ENCODE assay signal across 24 cellular contexts in the genomic region with DNA sequence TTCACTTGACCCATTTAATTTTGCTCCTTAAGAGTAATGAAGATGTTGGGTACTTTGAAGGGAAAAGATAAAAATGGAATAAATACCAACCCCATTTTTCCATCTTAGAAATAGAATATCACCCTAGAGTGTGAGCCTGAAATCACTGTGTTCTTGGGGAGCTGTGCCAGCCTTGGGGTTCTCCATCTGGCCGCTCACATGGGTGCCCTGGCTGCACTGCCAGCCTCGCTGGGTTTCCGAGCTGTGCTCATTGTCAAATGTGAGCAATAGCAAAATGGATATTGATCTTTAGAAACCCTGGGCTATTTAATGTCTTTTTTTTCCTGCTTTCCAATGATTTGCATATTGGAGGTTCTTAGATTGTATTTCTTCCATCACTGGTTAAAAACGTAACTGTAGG. TPM values are rescaled to one million over a fixed set of nuclear protein-coding genes. Genes with fewer than 3 reads are reported as not detected.
DNase-seq lines count a peak whose midpoint lies in the region; ATAC-seq, FAIRE-seq and TF ChIP-seq lines count a peak whose summit lies in the region.
"Had no signal": no experiment of that assay in that cellular context is flagged by ENCODE, and none has a peak within 500 bp of the region (broad histone marks: within the 10 kb centered on the region; RNA-seq: fewer than 3 reads in every experiment).

No MANE protein-coding gene starts in this region.

- H3F3A ChIP-seq in neural progenitor cell (ENCODE audit: low read depth): no peaks in the 10 kb centered on the region

- H3K9me3 Mint-ChIP-seq in neural crest cell (no peaks in the 10 kb centered on the region), type B pancreatic cell (peaks cover 11% of the 10 kb centered on the region), neural progenitor cell (peaks cover 41% of the 10 kb centered on the region)
- H3K9me3 Mint-ChIP-seq: CD4-positive, alpha-beta T cell; GM23338; HFFc6 had no signal

- H3K4me2 ChIP-seq in HepG2 (ENCODE audit: low read depth, low read length): peak overlapping the region; percentile 45
- no peak overlapping the region for H3K4me2 ChIP-seq in neural progenitor cell
- H3K4me2 ChIP-seq: A549, GM23338 had no signal

- peaks cover 14% of the 10 kb centered on the region for H3K36me3 Mint-ChIP-seq in neural crest cell (ENCODE audit: low read depth)
- peaks cover 46% of the 10 kb centered on the region for H3K36me3 Mint-ChIP-seq in type B pancreatic cell
- peaks cover 75% of the 10 kb centered on the region for H3K36me3 Mint-ChIP-seq in neural progenitor cell
- H3K36me3 Mint-ChIP-seq: IgD-negative memory B cell had no signal

- POLR2A ChIA-PET in HepG2 (lab: Yijun Ruan, JAX): no interaction called here

- no peak overlapping the region for H2AFZ ChIP-seq in HepG2 (ENCODE audit: low read length)
- H2AFZ ChIP-seq in neural progenitor cell (replicated peaks): no peak overlapping the region
- H2AFZ ChIP-seq: GM23338 had no signal

- H3K27me3 ChIP-seq in HepG2 (ENCODE audit: control insufficient read depth in 1 of 2, insufficient read depth in 2 of 2, low read length in 2 of 2) (no peaks in the 10 kb centered on the region), right lobe of liver (no peaks in the 10 kb centered on the region), neural progenitor cell (peaks cover 3% of the 10 kb centered on the region)

- H3K79me2 ChIP-seq in HepG2 (ENCODE audit: insufficient read depth, low read length): no peaks in the 10 kb centered on the region
- H3K79me2 ChIP-seq in neural progenitor cell (ENCODE audit: low read depth): no peaks in the 10 kb centered on the region

- no peak for TF ChIP-seq EP300 in HepG2 (IDR thresholded peaks at IDR 0.05; ENCODE audit: low read depth in 2 of 2, low read length in 2 of 2)
- TF ChIP-seq EP300 in HepG2 (CRISPR knock-in tag; IDR thresholded peaks at IDR 0.05; ENCODE audit: borderline replicate concordance): no peak

- H3K27ac Mint-ChIP-seq in neural crest cell (ENCODE audit: unreplicated experiment): no peak overlapping the region
- H3K27ac Mint-ChIP-seq in type B pancreatic cell: no peak overlapping the region
- H3K27ac Mint-ChIP-seq in neural progenitor cell: no peak overlapping the region
- H3K27ac Mint-ChIP-seq: B cell; CD4-positive, alpha-beta T cell; GM23338; HFFc6; IgD-negative memory B cell had no signal

- peaks cover 52% of the 10 kb centered on the region for H3K4me1 ChIP-seq in HepG2 (ENCODE audit: insufficient read depth, low read length)
- H3K4me1 ChIP-seq in right lobe of liver: no peaks in the 10 kb centered on the region
- H3K4me1 ChIP-seq in neural progenitor cell: no peaks in the 10 kb centered on the region
- H3K4me1 ChIP-seq: A549 had no signal

- TF ChIP-seq CTCF in HepG2 (CRISPR knock-in tag; IDR thresholded peaks at IDR 0.05): no peak
- no peak for TF ChIP-seq CTCF in right lobe of liver (IDR thresholded peaks at IDR 0.05)
- no peak for TF ChIP-seq CTCF in neural crest cell (conservative IDR thresholded peaks at IDR 0.05)
- TF ChIP-seq CTCF in type B pancreatic cell (conservative IDR thresholded peaks at IDR 0.05): no peak
- no peak for TF ChIP-seq CTCF in neural progenitor cell (IDR thresholded peaks at IDR 0.05)

- H4K20me1 ChIP-seq in HepG2 (ENCODE audit: insufficient read depth, low read length) (no peaks in the 10 kb centered on the region), neural progenitor cell (ENCODE audit: low read depth) (no peaks in the 10 kb centered on the region)

- peak overlapping the region; percentile 56 for H3K27ac ChIP-seq in HepG2 (ENCODE audit: extremely low read length, insufficient read depth, low read length)
- H3K27ac ChIP-seq in right lobe of liver: no peak overlapping the region
- H3K27ac ChIP-seq in neural progenitor cell: no peak overlapping the region
- H3K27ac ChIP-seq: 22Rv1, A549, C4-2B had no signal

- CTCF ChIA-PET in HepG2 (lab: Yijun Ruan, JAX; ENCODE audit: low intra/inter-chr PET ratio, low total read pairs): no interaction called here

- H3K9me3 ChIP-seq in HepG2 (ENCODE audit: low read length) (no peaks in the 10 kb centered on the region), right lobe of liver (no peaks in the 10 kb centered on the region), neural progenitor cell (ENCODE audit: low read depth) (no peaks in the 10 kb centered on the region)
- H3K9me3 ChIP-seq: A549 had no signal

- FAIRE-seq in HepG2 (lab: Jason Lieb, UNC): no peak
- FAIRE-seq: A549, GM12878, GM19239, HTR-8/SVneo had no signal

- H3K27me3 Mint-ChIP-seq in neural crest cell (ENCODE audit: low read depth) (no peaks in the 10 kb centered on the region), type B pancreatic cell (no peaks in the 10 kb centered on the region), neural progenitor cell (ENCODE audit: insufficient read depth, low read depth) (peaks cover 5% of the 10 kb centered on the region)

- H3K4me3 Mint-ChIP-seq in neural crest cell (peak overlapping the region; percentile 35), type B pancreatic cell (peak overlapping the region; percentile 29), neural progenitor cell (no peak overlapping the region)
- H3K4me3 Mint-ChIP-seq: B cell; CD4-positive, alpha-beta T cell; GM23338; HFFc6 had no signal

- TF ChIP-seq RAD21 in HepG2 (CRISPR knock-in tag; IDR thresholded peaks at IDR 0.05): no peak

- WGBS in HepG2 (ENCODE audit: low lambda C conversion rate): 52% methylated on average over 4 of the region's 4 CpGs
- WGBS in right lobe of liver (ENCODE audit: insufficient coverage, low coverage, low lambda C conversion rate, missing lambda C conversion rate): 62% methylated on average over 4 of the region's 4 CpGs

- DNase-seq in HepG2 (ENCODE audit: low spot score) (no peak), right lobe of liver (no peak), cerebellum (ENCODE audit: low spot score) (peak; percentile 57), neural crest cell (ENCODE audit: low read depth, low spot score) (no peak), type B pancreatic cell (ENCODE audit: extremely low spot score, unreplicated experiment) (no peak), neural progenitor cell (ENCODE audit: low spot score) (no peak), cardiac septum (ENCODE audit: low spot score) (no peak), ACHN (no peak)
- DNase-seq: CD4-positive, alpha-beta T cell; DMS153; DMS79; H7; HFFc6; KBM-7 had no signal

- intact Hi-C loops in HepG2 (cut with micrococcal nuclease; ENCODE audit: unreplicated experiment): no loop called here
- intact Hi-C loops in right lobe of liver (cut with DNase I): loop anchor here in 1 of 2 donors (10.0 kb wide), 1 partner anchor 51 kb away; no protein-coding TSS in a partner anchor
- intact Hi-C loops in cardiac septum (cut with DNase I): no loop called here

- no peak overlapping the region for H3K4me3 ChIP-seq in HepG2 (replicated peaks in 1 of 3; ENCODE audit: insufficient read depth in 1 of 3, low read depth in 2 of 3, low read length in 3 of 3)
- no peak overlapping the region for H3K4me3 ChIP-seq in right lobe of liver
- H3K4me3 ChIP-seq in neural progenitor cell: no peak overlapping the region
- H3K4me3 ChIP-seq: A549, GM12878, GM23338 had no signal

- H3K4me1 Mint-ChIP-seq in neural crest cell: peaks cover 64% of the 10 kb centered on the region
- H3K4me1 Mint-ChIP-seq in type B pancreatic cell (ENCODE audit: unreplicated experiment): peaks cover 29% of the 10 kb centered on the region
- peaks cover 49% of the 10 kb centered on the region for H3K4me1 Mint-ChIP-seq in neural progenitor cell
- H3K4me1 Mint-ChIP-seq: IgD-negative memory B cell had no signal

- no TSS peak for BruUV-seq in HepG2 (replicated peaks; lab: Mats Ljungman, UMichigan)

- in situ Hi-C loops in HepG2 (cut with HindIII; ENCODE audit: extremely low pct_ligation_motif_present, low pct_unique_long_range_greater_than_20kb) (no loop called here), ACHN (cut with HindIII; ENCODE audit: low pct_ligation_motif_present, low pct_unique_long_range_greater_than_20kb, low sequenced_read_pairs) (no loop called here)

- TF ChIP-seq POLR2A in HepG2 (IDR thresholded peaks at IDR 0.05; ENCODE audit: insufficient read depth in 1 of 2, low read depth in 2 of 2, low read length in 2 of 2) (no peak), right lobe of liver (IDR thresholded peaks at IDR 0.05) (no peak)

- H3K36me3 ChIP-seq in HepG2 (replicated peaks in 1 of 2; ENCODE audit: control insufficient read depth in 1 of 2, insufficient read depth in 2 of 2, low read length in 2 of 2) (no peaks in the 10 kb centered on the region), right lobe of liver (no peaks in the 10 kb centered on the region), neural progenitor cell (no peaks in the 10 kb centered on the region)

- ATAC-seq in HepG2: no peak; the same call in 1 of the 3 replicates
- ATAC-seq in right lobe of liver: no peak
- ATAC-seq: A549, GM12878, GM23338, HCT116 had no signal

- H3K9ac ChIP-seq in HepG2 (ENCODE audit: insufficient read depth, low read depth, low read length): no peak overlapping the region
- no peak overlapping the region for H3K9ac ChIP-seq in neural progenitor cell

RNA-seq across cellular contexts. Expression of gene APCDD1, which starts 9.3 kb away (rescaled TPM):
- total RNA-seq in HepG2 (2016; rRNA removed; fragmentation: Illumina TruSeq; extraction: Trizol) (2.1 and 2.4 TPM in 2 replicates), right lobe of liver (1 to 10 TPM in 2 of 6 experiments, under 1 TPM in 4; 0.42 to 2.7 (median 0.71) TPM), cerebellum (41.6 TPM), neural crest cell (49.8 and 51.9 TPM in 2 replicates), type B pancreatic cell (ENCODE audit: low replicate concordance) (110 and 139 TPM in 2 replicates), neural progenitor cell (ENCODE audit: low replicate concordance) (1.9 and 4.7 TPM in 2 replicates), cardiac septum (9.9 TPM)
- total RNA-seq in HepG2 (2016; cell fraction: cytosol; rRNA removed; fragmentation: Illumina TruSeq; extraction: Trizol; ENCODE audit: low read depth): 0.81 and 0.88 TPM in 2 replicates
- total RNA-seq in HepG2 (2016; cell fraction: insoluble cytoplasmic fraction; rRNA removed; fragmentation: Illumina TruSeq; extraction: Trizol): 1.9 and 2.4 TPM in 2 replicates
- 2.0 and 2.8 TPM in 2 replicates for total RNA-seq in HepG2 (2016; cell fraction: membrane; rRNA removed; fragmentation: Illumina TruSeq; extraction: Trizol)
- total RNA-seq in HepG2 (2016; cell fraction: nucleus; rRNA removed; fragmentation: Illumina TruSeq; extraction: Trizol): 1.8 and 2.5 TPM in 2 replicates
- polyA plus RNA-seq in HepG2 (2011; rRNA removed): 6.0 and 8.6 TPM in 2 replicates
- polyA plus RNA-seq in HepG2 (2011; cell fraction: cytosol; rRNA removed): 2.7 and 3.7 TPM in 2 replicates
- 1.5 and 2.6 TPM in 2 replicates for polyA plus RNA-seq in HepG2 (2011; cell fraction: nucleus; rRNA removed)
- polyA plus RNA-seq in HepG2 (2012): 3.1 and 4.2 TPM in 2 replicates
- 1.3 and 2.3 TPM in 2 replicates for polyA plus RNA-seq in HepG2 (2016; cell fraction: cytosol; fragmentation: Illumina TruSeq; extraction: Trizol; ENCODE audit: low read depth)
- 3.1 and 4.7 TPM in 2 replicates for polyA plus RNA-seq in HepG2 (2016; cell fraction: insoluble cytoplasmic fraction; fragmentation: Illumina TruSeq; extraction: Trizol; ENCODE audit: low read depth)
- polyA plus RNA-seq in HepG2 (2016; cell fraction: membrane; fragmentation: Illumina TruSeq; extraction: Trizol; ENCODE audit: low read depth): 2.5 and 3.6 TPM in 2 replicates
- polyA plus RNA-seq in HepG2 (2016; cell fraction: nucleus; fragmentation: Illumina TruSeq; extraction: Trizol; ENCODE audit: insufficient read depth, low read depth): 3.6 and 4.3 TPM in 2 replicates
- 8.8 TPM in 1 of 2 replicates, not detected in the other for polyA minus RNA-seq in HepG2 (2011; rRNA and poly(A)+ RNA removed; ENCODE audit: low replicate concordance)
- 1.5 and 3.5 TPM in 2 replicates for polyA minus RNA-seq in HepG2 (2011; cell fraction: cytosol; rRNA and poly(A)+ RNA removed)
- polyA minus RNA-seq in HepG2 (2011; cell fraction: nucleus; rRNA and poly(A)+ RNA removed): 2.3 and 2.5 TPM in 2 replicates
- total RNA-seq: CD4-positive, alpha-beta T cell; GM12878 had no signal
- polyA plus RNA-seq: A549, GM12878, IgD-negative memory B cell had no signal
